In the genomic region with DNA sequence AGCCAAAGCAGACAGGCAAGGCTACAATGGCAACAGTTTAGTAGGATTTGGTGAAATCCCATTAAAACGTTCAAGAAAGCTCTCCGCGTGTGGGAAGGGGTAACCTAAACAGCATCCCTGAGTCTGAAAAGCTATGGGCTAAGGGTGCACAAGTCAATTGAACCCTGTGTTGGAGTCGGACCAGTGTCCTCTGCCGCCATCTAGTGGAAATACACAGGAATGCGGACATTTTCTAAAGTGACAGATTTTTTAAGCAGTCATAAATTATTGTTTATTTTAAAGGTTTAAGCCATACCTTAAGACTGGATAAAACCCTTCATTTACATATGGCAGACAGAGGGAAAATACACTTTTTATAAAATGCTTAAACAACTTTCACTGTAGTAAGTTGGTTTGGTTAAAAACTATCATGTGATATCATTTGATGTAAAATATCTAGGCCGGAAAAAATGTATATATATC, we compare ENCODE assay signal across 8 cellular contexts. TPM values are rescaled to one million over a fixed set of nuclear protein-coding genes. Genes with fewer than 3 reads are reported as not detected.
DNase-seq lines count a peak whose midpoint lies in the region; ATAC-seq and TF ChIP-seq lines count a peak whose summit lies in the region.

No MANE protein-coding gene starts in this region.

- H3K27ac ChIP-seq in CD8-positive, alpha-beta T cell (ENCODE audit: low read depth, low read length) = no peak overlapping the region
- H3K27ac ChIP-seq in vagina = no peak overlapping the region

- peak; percentile 76 for TF ChIP-seq CTCF in CD8-positive, alpha-beta T cell (IDR thresholded peaks at IDR 0.05)
- peak; percentile 94 for TF ChIP-seq CTCF in HFFc6 (IDR thresholded peaks at IDR 0.05)
- peak; percentile 83 for TF ChIP-seq CTCF in fibroblast of mammary gland (conservative IDR thresholded peaks at IDR 0.05; ENCODE audit: control insufficient read depth, insufficient read depth, low read depth, low read length)
- peak; percentile 63 to 73 (median 70) for TF ChIP-seq CTCF in vagina (IDR thresholded peaks at IDR 0.05)

- no peaks in the 10 kb centered on the region for H3K9me3 ChIP-seq in CD8-positive, alpha-beta T cell (ENCODE audit: low read length)
- H3K9me3 ChIP-seq in vagina = no peaks in the 10 kb centered on the region

- H3K27ac Mint-ChIP-seq in CD8-positive, alpha-beta T cell = no peak overlapping the region
- H3K27ac Mint-ChIP-seq in HFFc6 = no peak overlapping the region

- DNase-seq in CD8-positive, alpha-beta T cell = peak; percentile 8 to 66 (median 44)
- peak; percentile 37 for DNase-seq in HFFc6
- DNase-seq in OCI-M1 (lab: John Stamatoyannopoulos, UW) = peak; percentile 84
- DNase-seq in activated T-cell treated with anti-CD3 and anti-CD28 coated beads, Interleukin-2, amount 50 U/mL, for 1 hour = peak; percentile 34
- peak; percentile 58 for DNase-seq in fibroblast of mammary gland (ENCODE audit: low read depth)
- DNase-seq in occipital lobe (lab: John Stamatoyannopoulos, UW) = peak; percentile 1
- DNase-seq in vagina (ENCODE audit: extremely low spot score in 2 of 2) = no peak

- no peak overlapping the region for H3K4me3 ChIP-seq in CD8-positive, alpha-beta T cell (ENCODE audit: low read depth, low read length)
- no peak overlapping the region for H3K4me3 ChIP-seq in fibroblast of mammary gland (ENCODE audit: control insufficient read depth, low read depth, low read length)
- H3K4me3 ChIP-seq in vagina = no peak overlapping the region

- intact Hi-C loops in CD8-positive, alpha-beta T cell (cut with DNase I, micrococcal nuclease) = loop anchor here (1.0 to 5.0 kb wide), 4 partner anchors 24 to 713 kb away; no protein-coding TSS in a partner anchor
- intact Hi-C loops in vagina (cut with DNase I) = loop anchor here (10.0 kb wide), 1 partner anchor 569 kb away; no protein-coding TSS in a partner anchor

- peaks cover 1% of the 10 kb centered on the region for H3K27me3 Mint-ChIP-seq in CD8-positive, alpha-beta T cell (ENCODE audit: low read depth)
- H3K27me3 Mint-ChIP-seq in HFFc6 (ENCODE audit: insufficient read depth) = peaks cover under 1% of the 10 kb centered on the region; the same call in 1 of the 2 replicates

- no peaks in the 10 kb centered on the region for H3K4me1 ChIP-seq in CD8-positive, alpha-beta T cell (ENCODE audit: insufficient read depth, low read length)
- no peaks in the 10 kb centered on the region for H3K4me1 ChIP-seq in vagina

- H3K9me3 Mint-ChIP-seq in CD8-positive, alpha-beta T cell = no peaks in the 10 kb centered on the region
- no peaks in the 10 kb centered on the region for H3K9me3 Mint-ChIP-seq in HFFc6

- H3K27me3 ChIP-seq in CD8-positive, alpha-beta T cell (ENCODE audit: insufficient read depth, low read length) = no peaks in the 10 kb centered on the region
- H3K27me3 ChIP-seq in vagina = no peaks in the 10 kb centered on the region

- H3K36me3 ChIP-seq in CD8-positive, alpha-beta T cell (ENCODE audit: insufficient read depth, low read length) = no peaks in the 10 kb centered on the region
- no peaks in the 10 kb centered on the region for H3K36me3 ChIP-seq in vagina

- no peak for TF ChIP-seq POLR2A in vagina (IDR thresholded peaks at IDR 0.05)

- peak; percentile 77 for ATAC-seq in CD8-positive, alpha-beta T cell
- no peak for ATAC-seq in HG03045 (IDR thresholded peaks at IDR 0.05; ENCODE audit: unreplicated experiment)

- H3K36me3 Mint-ChIP-seq in CD8-positive, alpha-beta T cell = no peaks in the 10 kb centered on the region
- H3K36me3 Mint-ChIP-seq in HFFc6 (ENCODE audit: low read depth) = no peaks in the 10 kb centered on the region

- H3K4me3 Mint-ChIP-seq in CD8-positive, alpha-beta T cell = no peak overlapping the region
- H3K4me3 Mint-ChIP-seq in HFFc6 = no peak overlapping the region

- POLR2A ChIA-PET in CD8-positive, alpha-beta T cell (lab: Charles Lee) = no interaction called here

- CTCF ChIA-PET in CD8-positive, alpha-beta T cell (lab: Charles Lee) = interaction anchor here (0.6 to 6.8 kb wide), 17 partner anchors 8 to 943 kb away, joined by 3 to 53 read pairs (median 4); no protein-coding TSS in a partner anchor

- H3K4me1 Mint-ChIP-seq in CD8-positive, alpha-beta T cell (ENCODE audit: low read depth) = no peaks in the 10 kb centered on the region
- H3K4me1 Mint-ChIP-seq in HFFc6 (ENCODE audit: low read depth) = peaks cover 9% of the 10 kb centered on the region; the same call in 1 of the 2 replicates

RNA-seq across cellular contexts. Expression of a gene that starts 26.5 kb away (rescaled TPM):
- total RNA-seq in CD8-positive, alpha-beta T cell = 100 to 1,000 TPM; 233 to 246 TPM
- 10 to 100 TPM; 66.5 to 92.9 (median 87.0) TPM for total RNA-seq in HFFc6 (2021; fragmentation: NEBNext Ultra II Directional; extraction: Animal tissue kit (Norgen Biotek cat#: 25700))
- total RNA-seq in occipital lobe (69.1 TPM), vagina (179 TPM)

Comparison
In these comparisons a context has a peak if more than half of its experiments do, and no peak if none do; other contexts are left out.
1. DNase-seq: peak in CD8-positive, alpha-beta T cell (7 of 7), HFFc6 (single experiment), OCI-M1 (single experiment), activated T-cell treated with anti-CD3 and anti-CD28 coated beads, Interleukin-2, amount 50 U/mL, for 1 hour (single experiment), fibroblast of mammary gland (single experiment) and occipital lobe (single experiment); none in vagina (0 of 2).
2. Peak in every context shown above with its lines, with median percentiles within 50 percentile points of each other: CTCF ChIP-seq.